Comparison of ENCODE assay signal across 1 cellular context in the genomic region with DNA sequence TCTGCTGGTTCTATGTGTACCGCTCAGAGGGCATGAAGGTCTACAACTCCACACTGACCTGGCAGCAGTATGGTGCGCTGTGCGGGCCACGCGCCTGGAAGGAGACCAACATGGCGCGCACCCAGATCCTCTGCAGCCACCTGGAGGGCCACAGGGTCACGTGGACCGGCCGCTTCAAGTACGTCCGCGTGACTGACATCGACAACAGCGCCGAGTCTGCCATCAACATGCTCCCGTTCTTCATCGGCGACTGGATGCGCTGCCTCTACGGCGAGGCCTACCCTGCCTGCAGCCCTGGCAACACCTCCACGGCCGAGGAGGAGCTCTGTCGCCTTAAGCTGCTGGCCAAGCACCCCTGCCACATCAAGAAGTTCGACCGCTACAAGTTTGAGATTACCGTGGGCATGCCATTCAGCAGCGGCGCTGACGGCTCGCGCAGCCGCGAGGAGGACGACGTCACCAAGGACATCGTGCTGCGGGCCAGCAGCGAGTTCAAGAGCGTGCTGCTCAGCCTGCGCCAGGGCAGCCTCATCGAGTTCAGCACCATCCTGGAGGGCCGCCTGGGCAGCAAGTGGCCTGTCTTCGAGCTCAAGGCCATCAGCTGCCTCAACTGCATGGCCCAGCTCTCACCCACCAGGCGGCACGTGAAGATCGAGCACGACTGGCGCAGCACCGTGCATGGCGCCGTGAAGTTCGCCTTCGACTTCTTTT.
TF ChIP-seq lines count a peak whose summit lies in the region.

No MANE protein-coding gene starts in this region.

TF ChIP-seq in HepG2, 621 proteins besides CTCF, POLR2A, EP300 and RAD21:
- TF ChIP-seq ZNF562 (CRISPR knock-in tag; IDR thresholded peaks at IDR 0.05; ENCODE audit: borderline replicate concordance): no peak
- no peak for TF ChIP-seq MED1 (CRISPR knock-in tag; IDR thresholded peaks at IDR 0.05)
- TF ChIP-seq ZNF282 (IDR thresholded peaks at IDR 0.05; ENCODE audit: partially characterized antibody): no peak
- TF ChIP-seq ISL2 (CRISPR knock-in tag; IDR thresholded peaks at IDR 0.05): no peak
- peak; percentile 62 for TF ChIP-seq AGO2 (optimal IDR thresholded peaks at IDR 0.05; ENCODE audit: low read depth, low read length)
- no peak for TF ChIP-seq ZSCAN30 (CRISPR knock-in tag; IDR thresholded peaks at IDR 0.05)
- TF ChIP-seq ZNF577 (CRISPR knock-in tag; IDR thresholded peaks at IDR 0.05; ENCODE audit: borderline replicate concordance, low read depth): no peak
- TF ChIP-seq EHMT2 (IDR thresholded peaks at IDR 0.05; ENCODE audit: borderline replicate concordance, low read depth, low read length): no peak
- TF ChIP-seq, protein P1, sequence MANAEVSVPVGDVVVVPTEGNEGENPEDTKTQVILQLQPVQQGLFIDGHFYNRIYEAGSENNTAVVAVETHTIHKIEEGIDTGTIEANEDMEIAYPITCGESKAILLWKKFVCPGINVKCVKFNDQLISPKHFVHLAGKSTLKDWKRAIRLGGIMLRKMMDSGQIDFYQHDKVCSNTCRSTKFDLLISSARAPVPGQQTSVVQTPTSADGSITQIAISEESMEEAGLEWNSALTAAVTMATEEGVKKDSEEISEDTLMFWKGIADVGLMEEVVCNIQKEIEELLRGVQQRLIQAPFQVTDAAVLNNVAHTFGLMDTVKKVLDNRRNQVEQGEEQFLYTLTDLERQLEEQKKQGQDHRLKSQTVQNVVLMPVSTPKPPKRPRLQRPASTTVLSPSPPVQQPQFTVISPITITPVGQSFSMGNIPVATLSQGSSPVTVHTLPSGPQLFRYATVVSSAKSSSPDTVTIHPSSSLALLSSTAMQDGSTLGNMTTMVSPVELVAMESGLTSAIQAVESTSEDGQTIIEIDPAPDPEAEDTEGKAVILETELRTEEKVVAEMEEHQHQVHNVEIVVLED (CRISPR knock-in tag; IDR thresholded peaks at IDR 0.05; ENCODE audit: borderline replicate concordance): no peak
- TF ChIP-seq HHEX (CRISPR knock-in tag; IDR thresholded peaks at IDR 0.05): no peak
- no peak for TF ChIP-seq ZNF777 (CRISPR knock-in tag; IDR thresholded peaks at IDR 0.05)
- no peak for TF ChIP-seq KDM5B (CRISPR knock-in tag; IDR thresholded peaks at IDR 0.05; ENCODE audit: borderline replicate concordance)
- TF ChIP-seq ZKSCAN8 (CRISPR knock-in tag; IDR thresholded peaks at IDR 0.05; ENCODE audit: borderline replicate concordance): no peak
- TF ChIP-seq SP2 (CRISPR knock-in tag; IDR thresholded peaks at IDR 0.05): no peak
- peak; percentile 58; the same call in 1 of the 2 replicates for TF ChIP-seq ZC3H13 (CRISPR knock-in tag; IDR thresholded peaks at IDR 0.05)
- TF ChIP-seq ZBTB42 (CRISPR knock-in tag; IDR thresholded peaks at IDR 0.05): no peak
